8 cellular contexts compared by ENCODE assay signal in genomic region chr5:181221792-181222629, GRCh38. TPM values are rescaled to one million over a fixed set of nuclear protein-coding genes. Genes with fewer than 3 reads are reported as not detected.
DNase-seq lines count a peak whose midpoint lies in the region; ATAC-seq and TF ChIP-seq lines count a peak whose summit lies in the region.

No MANE protein-coding gene starts in this region.

- H3K27me3 Mint-ChIP-seq in naive thymus-derived CD4-positive, alpha-beta T cell = peaks cover 0 to 12% (median 0%) of the 10 kb centered on the region in 5 donors
- peaks cover 8 to 10% of the 10 kb centered on the region in 2 donors for H3K27me3 Mint-ChIP-seq in stimulated activated naive B cell treated with anti-CD40 and anti-IgM and Interleukin-4, amounts not matched to agents 10 μg/mL and 1 μg/mL and 100 μg/mL, for 72 hours

- peaks cover 0 to 18% (median 0%) of the 10 kb centered on the region in 5 donors for H3K36me3 Mint-ChIP-seq in naive thymus-derived CD4-positive, alpha-beta T cell
- H3K36me3 Mint-ChIP-seq in stimulated activated naive B cell treated with anti-CD40 and anti-IgM and Interleukin-4, amounts not matched to agents 10 μg/mL and 1 μg/mL and 100 μg/mL, for 72 hours = peaks cover 14 to 36% of the 10 kb centered on the region in 2 donors

- H3K4me3 Mint-ChIP-seq in naive thymus-derived CD4-positive, alpha-beta T cell = peak overlapping the region; percentile 89 to 100 (median 98)
- peak overlapping the region; percentile 86 to 96 for H3K4me3 Mint-ChIP-seq in stimulated activated naive B cell treated with anti-CD40 and anti-IgM and Interleukin-4, amounts not matched to agents 10 μg/mL and 1 μg/mL and 100 μg/mL, for 72 hours

- no peak for TF ChIP-seq CTCF in AG09319 (IDR thresholded peaks at IDR 0.05; ENCODE audit: low read depth, low read length)

- ATAC-seq in GM19463 (IDR thresholded peaks at IDR 0.05; ENCODE audit: unreplicated experiment) (peak; percentile 24), esophagus mucosa (peak; percentile 44), GM21576 (IDR thresholded peaks at IDR 0.05; ENCODE audit: unreplicated experiment) (no peak)
- ATAC-seq in naive thymus-derived CD4-positive, alpha-beta T cell = peak; percentile 45
- ATAC-seq in stimulated activated naive B cell treated with anti-CD40 and anti-IgM and Interleukin-4, amounts not matched to agents 10 μg/mL and 1 μg/mL and 100 μg/mL, for 72 hours (replicated peaks) = peak; percentile 47 to 48

- intact Hi-C loops in naive thymus-derived CD4-positive, alpha-beta T cell (cut with micrococcal nuclease) = loop anchor here (1.0 to 10.0 kb wide), 7 partner anchors 15 to 1401 kb away; partner anchors contain the start of genes MGAT1 (in 1 of the 2), SQSTM1 (in 1 of the 2) and ZFP62 (in 1 of the 2)

- H3K27ac Mint-ChIP-seq in naive thymus-derived CD4-positive, alpha-beta T cell = peak overlapping the region; percentile 98 to 100 (median 100)
- H3K27ac Mint-ChIP-seq in stimulated activated naive B cell treated with anti-CD40 and anti-IgM and Interleukin-4, amounts not matched to agents 10 μg/mL and 1 μg/mL and 100 μg/mL, for 72 hours = peak overlapping the region; percentile 100

- peaks cover 0 to 43% (median 0%) of the 10 kb centered on the region in 11 donors for H3K9me3 Mint-ChIP-seq in naive thymus-derived CD4-positive, alpha-beta T cell
- peaks cover 6% of the 10 kb centered on the region in 2 donors for H3K9me3 Mint-ChIP-seq in stimulated activated naive B cell treated with anti-CD40 and anti-IgM and Interleukin-4, amounts not matched to agents 10 μg/mL and 1 μg/mL and 100 μg/mL, for 72 hours

- DNase-seq in AG09319 (ENCODE audit: extremely low read depth, low read depth) (peak; percentile 93), HT1080 (ENCODE audit: low read depth) (peak; percentile 99)
- peak; percentile 92 to 97 for DNase-seq in activated CD8-positive, alpha-beta memory T cell treated with anti-CD3 and anti-CD28 coated beads for 4 hours (ENCODE audit: low read depth in 2 of 2)
- peak; percentile 93 to 99 (median 95) for DNase-seq in naive thymus-derived CD4-positive, alpha-beta T cell
- peak; percentile 94 for DNase-seq in stimulated activated naive B cell treated with anti-CD40 and anti-IgM and Interleukin-4, amounts not matched to agents 10 μg/mL and 1 μg/mL and 100 μg/mL, for 72 hours

- POLR2A ChIA-PET in naive thymus-derived CD4-positive, alpha-beta T cell (lab: Charles Lee) = interaction anchor here (0.7 to 14.6 kb wide), 15 partner anchors 10 to 415 kb away, joined by 3 to 241 read pairs (median 9); partner anchors contain the start of genes RACK1, TRIM52 and TRIM7

- peak overlapping the region; percentile 95 for H3K27ac ChIP-seq in naive thymus-derived CD4-positive, alpha-beta T cell (ENCODE audit: low read depth, low read length)

- peak overlapping the region; percentile 90 for H3K4me3 ChIP-seq in naive thymus-derived CD4-positive, alpha-beta T cell (ENCODE audit: low read length)

- H3K27me3 ChIP-seq in naive thymus-derived CD4-positive, alpha-beta T cell (ENCODE audit: control insufficient read depth in 2 of 2, insufficient read depth in 2 of 2, low read length in 2 of 2) = no peaks in the 10 kb centered on the region

- peaks cover 19 to 81% (median 61%) of the 10 kb centered on the region in 7 donors for H3K4me1 Mint-ChIP-seq in naive thymus-derived CD4-positive, alpha-beta T cell
- peaks cover 51 to 55% of the 10 kb centered on the region in 2 donors for H3K4me1 Mint-ChIP-seq in stimulated activated naive B cell treated with anti-CD40 and anti-IgM and Interleukin-4, amounts not matched to agents 10 μg/mL and 1 μg/mL and 100 μg/mL, for 72 hours

- no peaks in the 10 kb centered on the region for H3K9me3 ChIP-seq in naive thymus-derived CD4-positive, alpha-beta T cell (ENCODE audit: control insufficient read depth in 2 of 3, low read length in 3 of 3)

- CTCF ChIA-PET in naive thymus-derived CD4-positive, alpha-beta T cell (lab: Charles Lee) = interaction anchor here (0.7 to 2.8 kb wide), 5 partner anchors 15 to 39 kb away, joined by 3 to 23 read pairs (median 7); partner anchors contain the start of gene TRIM52

- H3K4me1 ChIP-seq in naive thymus-derived CD4-positive, alpha-beta T cell (ENCODE audit: control insufficient read depth in 2 of 2, insufficient read depth in 2 of 2, low read length in 2 of 2) = peaks cover 22 to 26% of the 10 kb centered on the region in 2 donors

- H3K36me3 ChIP-seq in naive thymus-derived CD4-positive, alpha-beta T cell (ENCODE audit: control insufficient read depth in 2 of 3, insufficient read depth in 3 of 3, low read length in 3 of 3) = peaks cover 0 to 11% (median 0%) of the 10 kb centered on the region in 3 experiments

RNA-seq across cellular contexts. Expression of gene TRIM41, which starts 1.1 kb away (rescaled TPM):
- total RNA-seq in HT1080 (2014; rRNA removed; shearing (Covaris generic)) = 19.1 and 29.1 TPM in 2 replicates
- polyA plus RNA-seq in HT1080 (2015; cell fraction: cytosol; rRNA removed) = 16.6 and 18.4 TPM in 2 replicates
- polyA plus RNA-seq in HT1080 (2015; cell fraction: nucleus; rRNA removed) = 78.9 and 84.8 TPM in 2 replicates
- total RNA-seq in esophagus mucosa = 16.4 TPM
- 10 to 100 TPM; 27.3 to 36.5 (median 32.6) TPM for total RNA-seq in naive thymus-derived CD4-positive, alpha-beta T cell
- 1 to 10 TPM in 1 of 2 donors, under 1 TPM in 1; 0.72 to 1.1 TPM for polyA plus RNA-seq in naive thymus-derived CD4-positive, alpha-beta T cell

RNA-seq across cellular contexts. Expression of gene TRIM7, which starts 17.0 kb away (rescaled TPM):
- 12.6 and 15.4 TPM in 2 replicates for total RNA-seq in HT1080 (2014; rRNA removed; shearing (Covaris generic))
- polyA plus RNA-seq in HT1080 (2015; cell fraction: cytosol; rRNA removed) = 9.8 and 12.4 TPM in 2 replicates
- 7.8 and 9.8 TPM in 2 replicates for polyA plus RNA-seq in HT1080 (2015; cell fraction: nucleus; rRNA removed)
- 36.9 TPM for total RNA-seq in esophagus mucosa
- 1 to 10 TPM; 1.1 to 6.1 (median 3.6) TPM for total RNA-seq in naive thymus-derived CD4-positive, alpha-beta T cell
- under 1 TPM in 1 of 2 donors, not detected in 1; 0.28 TPM for polyA plus RNA-seq in naive thymus-derived CD4-positive, alpha-beta T cell

RNA-seq across cellular contexts. Expression of gene RACK1, which starts 21.7 kb away (rescaled TPM):
- 7,519 and 7,681 TPM in 2 replicates for total RNA-seq in HT1080 (2014; rRNA removed; shearing (Covaris generic))
- polyA plus RNA-seq in HT1080 (2015; cell fraction: cytosol; rRNA removed) = 5,041 and 5,226 TPM in 2 replicates
- 3,099 and 3,214 TPM in 2 replicates for polyA plus RNA-seq in HT1080 (2015; cell fraction: nucleus; rRNA removed)
- total RNA-seq in esophagus mucosa = 1,941 TPM
- total RNA-seq in naive thymus-derived CD4-positive, alpha-beta T cell = 1,000 to 10,000 TPM; 1,703 to 2,739 (median 2,322) TPM
- 1,000 to 10,000 TPM; 2,748 to 2,829 TPM for polyA plus RNA-seq in naive thymus-derived CD4-positive, alpha-beta T cell

RNA-seq across cellular contexts. Expression of gene TRIM52, which starts 38.9 kb away (rescaled TPM):
- 3.5 and 7.7 TPM in 2 replicates for total RNA-seq in HT1080 (2014; rRNA removed; shearing (Covaris generic))
- polyA plus RNA-seq in HT1080 (2015; cell fraction: cytosol; rRNA removed) = 6.8 and 7.8 TPM in 2 replicates
- polyA plus RNA-seq in HT1080 (2015; cell fraction: nucleus; rRNA removed) = 26.8 and 38.9 TPM in 2 replicates
- 2.7 TPM for total RNA-seq in esophagus mucosa
- 10 to 100 TPM; 31.4 to 71.6 (median 35.7) TPM for total RNA-seq in naive thymus-derived CD4-positive, alpha-beta T cell
- 10 to 100 TPM; 39.2 to 50.5 TPM for polyA plus RNA-seq in naive thymus-derived CD4-positive, alpha-beta T cell
